8 cellular contexts compared by ENCODE assay signal in genomic region chr11:61532136-61533038, GRCh38. TPM values are rescaled to one million over a fixed set of nuclear protein-coding genes. Genes with fewer than 3 reads are reported as not detected.
DNase-seq lines count a peak whose midpoint lies in the region; ATAC-seq and TF ChIP-seq lines count a peak whose summit lies in the region.

No MANE protein-coding gene starts in this region.

- peak; percentile 94 for ATAC-seq in activated CD8-positive, alpha-beta T cell treated with anti-CD3 and anti-CD28 coated beads for 36 hours
- peak; percentile 31 to 55 for ATAC-seq in gastrocnemius medialis
- ATAC-seq in HG03565 (IDR thresholded peaks at IDR 0.05; ENCODE audit: unreplicated experiment): no peak

- no peak overlapping the region for H3K4me3 ChIP-seq in gastrocnemius medialis

- H3K4me1 ChIP-seq in gastrocnemius medialis: no peaks in the 10 kb centered on the region

- peak; percentile 84 for TF ChIP-seq CTCF in activated CD8-positive, alpha-beta T cell treated with anti-CD3 and anti-CD28 coated beads for 36 hours (IDR thresholded peaks at IDR 0.05)
- TF ChIP-seq CTCF in gastrocnemius medialis (IDR thresholded peaks at IDR 0.05 in 4 of 5, conservative IDR thresholded peaks at IDR 0.05 in 1 of 5): peak; percentile 35 to 86 (median 70)

- intact Hi-C loops in activated CD8-positive, alpha-beta T cell treated with anti-CD3 and anti-CD28 coated beads for 36 hours (cut with micrococcal nuclease): loop anchor here (10.0 kb wide), 1 partner anchor 102 kb away; no protein-coding TSS in a partner anchor
- intact Hi-C loops in gastrocnemius medialis (cut with DNase I; ENCODE audit: low total_unique reads): loop anchor here (1.0 kb wide), 1 partner anchor 106 kb away; no protein-coding TSS in a partner anchor

- peak; percentile 72 for DNase-seq in AG08396 (ENCODE audit: low spot score)
- DNase-seq in GM19238 (ENCODE audit: insufficient read length, low spot score): peak; percentile 69
- DNase-seq in NCI-H524 (lab: John Stamatoyannopoulos, UW): peak; percentile 34 to 79
- DNase-seq in activated CD8-positive, alpha-beta T cell treated with anti-CD3 and anti-CD28 coated beads for 36 hours: peak; percentile 62
- peak; percentile 36 for DNase-seq in fibroblast of gingiva (ENCODE audit: low read depth)
- DNase-seq in gastrocnemius medialis: peak in 1 of 2 donors; percentile 28
- DNase-seq in NK-92 treated with Interleukin-12 subunit alpha and Interleukin-12 subunit beta, amount 100 ng/mL, for 24 hours (lab: John Stamatoyannopoulos, UW): no peak

- in situ Hi-C loops in gastrocnemius medialis (cut with MboI; ENCODE audit: low sequenced_read_pairs in 4 of 4): no loop called here

- H3K4me3 Mint-ChIP-seq in activated CD8-positive, alpha-beta T cell treated with anti-CD3 and anti-CD28 coated beads for 36 hours: no peak overlapping the region

- no peaks in the 10 kb centered on the region for H3K27me3 ChIP-seq in gastrocnemius medialis

- POLR2A ChIA-PET in activated CD8-positive, alpha-beta T cell treated with anti-CD3 and anti-CD28 coated beads for 36 hours (lab: Charles Lee): interaction anchor here (0.6 kb wide), 1 partner anchor 828 kb away, joined by 4 read pairs; no protein-coding TSS in a partner anchor

- no peaks in the 10 kb centered on the region for H3K9me3 ChIP-seq in gastrocnemius medialis

- H3K27ac Mint-ChIP-seq in activated CD8-positive, alpha-beta T cell treated with anti-CD3 and anti-CD28 coated beads for 36 hours: no peak overlapping the region

- H3K4me1 Mint-ChIP-seq in activated CD8-positive, alpha-beta T cell treated with anti-CD3 and anti-CD28 coated beads for 36 hours (ENCODE audit: low read depth): no peaks in the 10 kb centered on the region

- TF ChIP-seq POLR2A in gastrocnemius medialis (IDR thresholded peaks at IDR 0.05): no peak

- H3K36me3 ChIP-seq in gastrocnemius medialis: no peaks in the 10 kb centered on the region

- no peaks in the 10 kb centered on the region for H3K9me3 Mint-ChIP-seq in activated CD8-positive, alpha-beta T cell treated with anti-CD3 and anti-CD28 coated beads for 36 hours

- peaks cover 14% of the 10 kb centered on the region for H3K27me3 Mint-ChIP-seq in activated CD8-positive, alpha-beta T cell treated with anti-CD3 and anti-CD28 coated beads for 36 hours

- H3K27ac ChIP-seq in gastrocnemius medialis: no peak overlapping the region

- CTCF ChIA-PET in activated CD8-positive, alpha-beta T cell treated with anti-CD3 and anti-CD28 coated beads for 36 hours (lab: Charles Lee): interaction anchor here (0.6 to 8.5 kb wide), 30 partner anchors 9 to 202 kb away, joined by 3 to 87 read pairs (median 4); no protein-coding TSS in a partner anchor

- H3K36me3 Mint-ChIP-seq in activated CD8-positive, alpha-beta T cell treated with anti-CD3 and anti-CD28 coated beads for 36 hours (ENCODE audit: low read depth): no peaks in the 10 kb centered on the region

RNA-seq across cellular contexts. Expression of gene LRRC10B, which starts 23.8 kb away (rescaled TPM):
- total RNA-seq in activated CD8-positive, alpha-beta T cell treated with anti-CD3 and anti-CD28 coated beads for 36 hours: not detected
- total RNA-seq in gastrocnemius medialis: 1 to 10 TPM in 1 of 4 donors, under 1 TPM in 1, not detected in 2; 0.13 to 1.0 TPM

RNA-seq across cellular contexts. Expression of gene SYT7, which starts 48.5 kb away (rescaled TPM):
- not detected for total RNA-seq in activated CD8-positive, alpha-beta T cell treated with anti-CD3 and anti-CD28 coated beads for 36 hours
- 1 to 10 TPM in 2 of 4 donors, under 1 TPM in 2; 0.68 to 4.9 (median 1.4) TPM for total RNA-seq in gastrocnemius medialis
